Comparison of ENCODE assay signal across 16 cellular contexts in the genomic region with DNA sequence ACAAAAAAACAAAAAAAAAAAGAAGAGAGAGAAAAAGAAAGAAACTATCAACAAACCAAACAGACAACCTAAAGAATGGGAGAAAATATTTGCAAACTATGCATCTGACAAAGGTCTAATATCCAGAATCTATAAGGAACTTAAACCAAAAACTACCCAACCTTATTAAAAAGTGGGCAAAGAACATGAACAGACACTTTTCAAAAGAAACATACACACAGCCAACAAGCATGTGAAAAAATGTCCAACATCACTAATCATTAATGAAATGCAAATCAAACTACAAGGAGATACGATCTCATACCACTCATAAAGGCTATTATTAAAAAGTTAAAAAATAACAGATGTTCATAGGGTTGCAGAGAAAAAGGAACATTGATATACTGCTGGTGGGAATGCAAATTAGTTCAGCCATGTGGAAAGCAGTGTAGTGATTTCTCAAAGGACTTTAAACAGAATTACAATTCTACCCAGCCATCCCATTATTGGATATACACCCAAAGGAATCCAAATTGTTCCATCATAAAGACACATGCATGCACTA.
"Had no signal": no experiment of that assay in that cellular context is flagged by ENCODE, and none has a peak within 500 bp of the region (broad histone marks: within the 10 kb centered on the region; RNA-seq: fewer than 3 reads in every experiment).

No MANE protein-coding gene starts in this region.

- H3K4me1 ChIP-seq: pancreas, thyroid gland had no signal

- H3K36me3 ChIP-seq: cardiac muscle cell, pancreas, thyroid gland had no signal

- H3K4me3 ChIP-seq: cardiac muscle cell, pancreas, thyroid gland had no signal

- H3K9me3 ChIP-seq: pancreas, thyroid gland had no signal

- ATAC-seq: activated CD8-positive, alpha-beta T cell treated with anti-CD3 and anti-CD28 coated beads for 36 hours; activated T-helper 17 cell treated with anti-CD3 and anti-CD28 coated beads, Interleukin-2, amount 50 U/mL, for 72 hours; effector memory CD8-positive, alpha-beta T cell; natural killer cell; pancreas had no signal

- H3K27ac ChIP-seq: cardiac muscle cell, pancreas, thyroid gland had no signal

- FAIRE-seq: pancreas had no signal

- DNase-seq: activated CD4-positive, alpha-beta T cell treated with anti-CD3 and anti-CD28 coated beads for 48 hours; activated CD4-positive, CD25-positive, alpha-beta regulatory T cell; activated CD8-positive, alpha-beta T cell treated with anti-CD3 and anti-CD28 coated beads for 36 hours; activated naive CD4-positive, alpha-beta T cell; activated naive CD8-positive, alpha-beta T cell treated with anti-CD3 and anti-CD28 coated beads for 36 hours; activated T-cell treated with anti-CD3 and anti-CD28 coated beads, Interleukin-2, amount 50 U/mL, for 1 hour; amniotic stem cell; effector memory CD8-positive, alpha-beta T cell; mesendoderm; natural killer cell; pancreas; stimulated activated CD8-positive, alpha-beta memory T cell treated with anti-CD3 and anti-CD28 coated beads, Interleukin-4, amount 100 ng/mL, for 48 hours; stimulated activated naive CD4-positive, alpha-beta T cell treated with Interleukin-2 at 50 U/mL for 16 hours; thyroid gland had no signal

- H3K27me3 ChIP-seq: cardiac muscle cell, pancreas, thyroid gland had no signal
